ENCODE assay signal across 7 cellular contexts in the genomic region with DNA sequence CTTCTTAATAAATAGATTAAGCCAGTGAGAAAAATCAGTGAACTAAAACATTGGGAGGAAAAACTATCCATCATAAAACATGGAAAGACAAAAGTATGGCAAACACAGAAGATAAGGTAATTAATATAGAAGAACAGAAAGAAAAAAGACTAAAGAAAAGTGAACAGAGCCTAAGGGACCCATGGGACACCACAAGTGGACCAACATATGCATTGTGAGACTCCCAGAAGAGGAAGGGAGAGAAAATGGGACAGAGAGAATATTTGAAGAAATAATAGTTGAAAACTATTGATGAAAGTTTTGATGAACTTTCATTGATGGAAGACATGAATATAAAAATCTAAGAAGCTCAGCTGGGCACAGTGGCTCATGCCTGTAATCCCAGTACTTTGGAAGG.
"Had no signal": no experiment of that assay in that cellular context is flagged by ENCODE, and none has a peak within 500 bp of the region (broad histone marks: within the 10 kb centered on the region; RNA-seq: fewer than 3 reads in every experiment).

No MANE protein-coding gene starts in this region.

- DNase-seq: IMR-90, KBM-7, KG1 had no signal

- H3K9ac ChIP-seq: KMS-11 had no signal

- FAIRE-seq: HTR-8/SVneo, K562 had no signal

- ATAC-seq: K562 had no signal

- H3K27ac ChIP-seq: HL-60, KMS-11 had no signal

- H3K4me2 ChIP-seq: KMS-11 had no signal

- H3K4me3 ChIP-seq: K562 had no signal
